ENCODE assay signal across 2 cellular contexts in genomic region chr20:50360218-50360672, GRCh38.
TF ChIP-seq lines count a peak whose summit lies in the region.

No MANE protein-coding gene starts in this region.

TF ChIP-seq in IMR-90, 13 proteins besides CTCF, POLR2A, EP300 and RAD21:
- TF ChIP-seq FOS (IDR thresholded peaks at IDR 0.05; ENCODE audit: low read depth, low read length) (no peak), RFX5 (IDR thresholded peaks at IDR 0.05; ENCODE audit: low read depth, low read length) (no peak), BHLHE40 (IDR thresholded peaks at IDR 0.05; ENCODE audit: low read depth, low read length) (no peak), CHD1 (IDR thresholded peaks at IDR 0.05; ENCODE audit: low read depth, low read length) (no peak), MAFK (IDR thresholded peaks at IDR 0.05; ENCODE audit: low read depth, low read length) (no peak), NFE2L2 (IDR thresholded peaks at IDR 0.05; ENCODE audit: low read depth, low read length) (no peak)
- TF ChIP-seq, protein P1, sequence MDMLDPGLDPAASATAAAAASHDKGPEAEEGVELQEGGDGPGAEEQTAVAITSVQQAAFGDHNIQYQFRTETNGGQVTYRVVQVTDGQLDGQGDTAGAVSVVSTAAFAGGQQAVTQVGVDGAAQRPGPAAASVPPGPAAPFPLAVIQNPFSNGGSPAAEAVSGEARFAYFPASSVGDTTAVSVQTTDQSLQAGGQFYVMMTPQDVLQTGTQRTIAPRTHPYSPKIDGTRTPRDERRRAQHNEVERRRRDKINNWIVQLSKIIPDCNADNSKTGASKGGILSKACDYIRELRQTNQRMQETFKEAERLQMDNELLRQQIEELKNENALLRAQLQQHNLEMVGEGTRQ (IDR thresholded peaks at IDR 0.05; ENCODE audit: low read depth, low read length), result no peak

TF ChIP-seq in H1, 55 proteins besides CTCF, POLR2A, EP300 and RAD21:
- TF ChIP-seq CHD2 (IDR thresholded peaks at IDR 0.05; ENCODE audit: low read length) (no peak), KDM1A (IDR thresholded peaks at IDR 0.05; ENCODE audit: borderline replicate concordance, low read length) (peak; percentile 61; the same call in 1 of the 2 replicates), TBP (IDR thresholded peaks at IDR 0.05; ENCODE audit: low read depth, low read length) (no peak), MAX (IDR thresholded peaks at IDR 0.05) (no peak)
TF ChIP-seq in H1: peak in this region for 1.
